ENCODE assay signal across 8 cellular contexts in genomic region chr13:24159921-24160324, GRCh38. TPM values are rescaled to one million over a fixed set of nuclear protein-coding genes. Genes with fewer than 3 reads are reported as not detected.
DNase-seq lines count a peak whose midpoint lies in the region; ATAC-seq and TF ChIP-seq lines count a peak whose summit lies in the region.

No MANE protein-coding gene starts in this region.

- H3K9me3 ChIP-seq in PC-3 (ENCODE audit: low read length) (no peaks in the 10 kb centered on the region), trophoblast cell (ENCODE audit: insufficient read depth, low read depth, low read length) (peaks cover 3% of the 10 kb centered on the region)

- peak overlapping the region; percentile 90 for H2AFZ ChIP-seq in PC-3 (ENCODE audit: low read length)
- peak overlapping the region; percentile 83 for H2AFZ ChIP-seq in trophoblast cell (ENCODE audit: insufficient read depth, low read length, poor library complexity)

- POLR2A ChIA-PET in PC-3 (lab: Charles Lee; ENCODE audit: unreplicated experiment): interaction anchor here (0.5 to 0.8 kb wide), 4 partner anchors 11 to 300 kb away, joined by 3 to 17 read pairs (median 5); no protein-coding TSS in a partner anchor

- peaks cover 38% of the 10 kb centered on the region for H4K20me1 ChIP-seq in PC-3 (ENCODE audit: low read length)

- no peak overlapping the region for H2AK5ac ChIP-seq in trophoblast cell (ENCODE audit: low read length)

- intact Hi-C loops in PC-3 (cut with micrococcal nuclease): loop anchor here (1.0 to 5.0 kb wide), 4 partner anchors 12 to 140 kb away; no protein-coding TSS in a partner anchor

- H3K18ac ChIP-seq in trophoblast cell (ENCODE audit: low read length): no peak overlapping the region

- H3K14ac ChIP-seq in trophoblast cell (ENCODE audit: low read length): peak overlapping the region; percentile 28

- H4K12ac ChIP-seq in trophoblast cell (ENCODE audit: low read depth, low read length): no peak overlapping the region

- H2BK5ac ChIP-seq in trophoblast cell (ENCODE audit: low read depth, low read length, poor library complexity): peak overlapping the region; percentile 23

- peak overlapping the region; percentile 94 for H3K4me2 ChIP-seq in PC-3 (ENCODE audit: low read length)
- H3K4me2 ChIP-seq in trophoblast cell (ENCODE audit: low read length): peak overlapping the region; percentile 74

- peaks cover 44% of the 10 kb centered on the region for H3K79me2 ChIP-seq in PC-3 (ENCODE audit: low read length)
- peaks cover 2% of the 10 kb centered on the region for H3K79me2 ChIP-seq in trophoblast cell (ENCODE audit: control insufficient read depth, insufficient read depth, low read length, poor library complexity)

- H3F3A ChIP-seq in PC-3 (ENCODE audit: low read length, unreplicated experiment): no peaks in the 10 kb centered on the region

- peak overlapping the region; percentile 68 for H3K4me3 ChIP-seq in GM06990 (replicated peaks; ENCODE audit: low read depth, low read length)
- H3K4me3 ChIP-seq in PC-3 (ENCODE audit: low read length): peak overlapping the region; percentile 95
- H3K4me3 ChIP-seq in epithelial cell of esophagus (ENCODE audit: low read length): peak overlapping the region; percentile 70
- H3K4me3 ChIP-seq in trophoblast cell (ENCODE audit: low read depth, low read length): no peak overlapping the region

- peak; percentile 5 for ATAC-seq in PC-3

- no peak overlapping the region for H2BK120ac ChIP-seq in trophoblast cell (ENCODE audit: insufficient read depth, low read length, poor library complexity)

- peak overlapping the region; percentile 42 for H2BK12ac ChIP-seq in trophoblast cell (ENCODE audit: low read length)

- H3K9ac ChIP-seq in PC-3 (ENCODE audit: low read length) (peak overlapping the region; percentile 96), trophoblast cell (ENCODE audit: low read length) (no peak overlapping the region)

- TSS peak; percentile 92 for BruUV-seq in PC-3 (replicated peaks; lab: Mats Ljungman, UMichigan)

- CTCF ChIA-PET in PC-3 (lab: Charles Lee): interaction anchor here (0.6 to 2.0 kb wide), 4 partner anchors 11 to 107 kb away, joined by 3 to 7 read pairs (median 5); no protein-coding TSS in a partner anchor

- H4K8ac ChIP-seq in trophoblast cell (ENCODE audit: low read depth, low read length): peak overlapping the region; percentile 48

- H3K23ac ChIP-seq in trophoblast cell (ENCODE audit: low read length): no peak overlapping the region

- DNase-seq in GM06990 (ENCODE audit: extremely low read depth, insufficient read length) (no peak), PC-3 (peak; percentile 13), epithelial cell of esophagus (ENCODE audit: low read depth) (no peak), trophoblast cell (peak in 1 of 2 donors; percentile 25), cerebellum (ENCODE audit: low spot score) (no peak)
- DNase-seq in NK-92 treated with Interleukin-12 subunit alpha and Interleukin-12 subunit beta, amount 100 ng/mL, for 24 hours (lab: John Stamatoyannopoulos, UW): no peak
- DNase-seq in activated effector memory CD4-positive, alpha-beta T cell treated with anti-CD3 and anti-CD28 coated beads, Interleukin-2, amount 50 U/mL, for 16 hours: no peak
- DNase-seq in central memory CD4-positive, alpha-beta T cell: no peak

- H3K4me1 ChIP-seq in PC-3 (ENCODE audit: insufficient read depth, low read length): peaks cover 21% of the 10 kb centered on the region
- H3K4me1 ChIP-seq in trophoblast cell (ENCODE audit: control insufficient read depth in 1 of 2, insufficient read depth in 2 of 2, low read length in 2 of 2): peaks cover 7 to 8% of the 10 kb centered on the region in 2 experiments

- no peaks in the 10 kb centered on the region for H3K9me2 ChIP-seq in PC-3 (replicated peaks; ENCODE audit: low read length)

- WGBS in trophoblast cell (ENCODE audit: extremely low coverage, insufficient coverage, insufficient read length): no CpG with 5 or more reads among the region's 9 CpGs

- H3K4ac ChIP-seq in trophoblast cell (ENCODE audit: low read depth, low read length): no peak overlapping the region

- TF ChIP-seq CTCF in GM06990 (IDR thresholded peaks at IDR 0.05; ENCODE audit: insufficient read depth, low read length, poor library complexity, severe bottlenecking) (no peak), PC-3 (conservative IDR thresholded peaks at IDR 0.05; ENCODE audit: low read depth, low read length) (no peak), epithelial cell of esophagus (IDR thresholded peaks at IDR 0.05; ENCODE audit: insufficient read depth, low read depth, low read length, missing control alignments) (no peak)

- H3K27me3 ChIP-seq in GM06990 (replicated peaks; ENCODE audit: control insufficient read depth, insufficient read depth, low read length) (no peaks in the 10 kb centered on the region; the same call in none of the 2 replicates), PC-3 (ENCODE audit: low read length) (no peaks in the 10 kb centered on the region), trophoblast cell (ENCODE audit: insufficient read depth, low read length) (peaks cover 15% of the 10 kb centered on the region)

- H3K36me3 ChIP-seq in GM06990 (ENCODE audit: control insufficient read depth, insufficient read depth, low read length): no peaks in the 10 kb centered on the region
- peaks cover 6% of the 10 kb centered on the region for H3K36me3 ChIP-seq in PC-3 (ENCODE audit: low read depth, low read length)
- no peaks in the 10 kb centered on the region for H3K36me3 ChIP-seq in trophoblast cell (ENCODE audit: control insufficient read depth in 1 of 2, insufficient read depth in 2 of 2, low read length in 2 of 2)

- H3K27ac ChIP-seq in PC-3 (ENCODE audit: low read length): peak overlapping the region; percentile 84
- no peak overlapping the region for H3K27ac ChIP-seq in trophoblast cell (ENCODE audit: low read depth, low read length)

- no peak overlapping the region for H4K91ac ChIP-seq in trophoblast cell (ENCODE audit: low read depth, low read length)

- H3K79me1 ChIP-seq in trophoblast cell (ENCODE audit: low read length): peaks cover 5% of the 10 kb centered on the region

RNA-seq across cellular contexts. Expression of gene SPATA13, which starts 0.6 kb away (rescaled TPM):
- total RNA-seq in PC-3 (2014; rRNA removed) (43.0 and 52.6 TPM in 2 replicates), cerebellum (32.1 TPM)
- polyA plus RNA-seq in trophoblast cell (2013): 15.9 and 16.9 TPM in 2 replicates
